In the genomic region with DNA sequence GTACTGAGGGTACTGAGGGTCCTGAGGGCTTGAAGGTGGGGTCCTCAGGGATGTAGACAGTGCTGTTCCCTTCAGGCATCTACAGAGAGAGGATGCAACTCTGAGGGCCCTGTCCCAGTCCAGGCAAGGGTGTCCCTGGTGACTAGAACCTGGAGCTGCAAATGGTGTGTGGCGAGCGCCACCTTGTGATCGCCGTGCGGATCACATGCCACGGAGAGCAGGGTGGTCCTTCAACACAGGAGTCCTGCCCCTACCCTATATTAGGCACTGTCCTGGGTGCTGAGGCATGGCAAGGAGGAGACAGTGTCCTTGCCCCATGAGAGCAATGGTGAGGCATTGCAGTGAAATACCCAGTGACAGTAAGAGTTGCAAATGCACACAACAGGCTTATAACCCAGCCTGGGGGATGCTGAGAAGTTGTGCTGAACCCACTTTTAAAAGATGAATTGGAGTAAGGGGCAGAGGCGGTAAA, we compare ENCODE assay signal across 9 cellular contexts. TPM values are rescaled to one million over a fixed set of nuclear protein-coding genes. Genes with fewer than 3 reads are reported as not detected.
DNase-seq lines count a peak whose midpoint lies in the region; ATAC-seq lines count a peak whose summit lies in the region.
"Had no signal": no experiment of that assay in that cellular context is flagged by ENCODE, and none has a peak within 500 bp of the region (broad histone marks: within the 10 kb centered on the region; RNA-seq: fewer than 3 reads in every experiment).

No MANE protein-coding gene starts in this region.

- DNase-seq in Daoy (ENCODE audit: low read depth) (peak; percentile 69), H7 (peak; percentile 92), NCI-H82 (lab: John Stamatoyannopoulos, UW) (peak; percentile 81), iPS DF 4.7 (ENCODE audit: extremely low read depth, low spot score) (peak; percentile 88)
- peak; percentile 71 for DNase-seq in activated naive CD8-positive, alpha-beta T cell treated with anti-CD3 and anti-CD28 coated beads, Interleukin-2, amount 10 ng/mL, durations not matched to agents 7 days and 5 days
- DNase-seq in stimulated activated CD4-positive, alpha-beta T cell treated with anti-CD3 and anti-CD28 coated beads, Interleukin-1b, Interleukin-23, amount 100 ng/mL, for 48 hours, result peak; percentile 60

- peaks cover 2% of the 10 kb centered on the region; the same call in 1 of the 2 replicates for H3K27me3 ChIP-seq in H7 (ENCODE audit: control insufficient read depth, insufficient read depth, low read length)

- no peak overlapping the region for H3K4me3 Mint-ChIP-seq in activated naive CD8-positive, alpha-beta T cell treated with anti-CD3 and anti-CD28 coated beads, Interleukin-2, amount 10 ng/mL, durations not matched to agents 7 days and 5 days

- no peaks in the 10 kb centered on the region for H3K9me3 Mint-ChIP-seq in activated naive CD8-positive, alpha-beta T cell treated with anti-CD3 and anti-CD28 coated beads, Interleukin-2, amount 10 ng/mL, durations not matched to agents 7 days and 5 days

- peak; percentile 58 for ATAC-seq in activated naive CD8-positive, alpha-beta T cell treated with anti-CD3 and anti-CD28 coated beads, Interleukin-2, amount 10 ng/mL, durations not matched to agents 7 days and 5 days (ENCODE audit: low read depth)
- ATAC-seq in HG03039 (IDR thresholded peaks at IDR 0.05; ENCODE audit: unreplicated experiment), result no peak
- no peak for ATAC-seq in HG02759 (IDR thresholded peaks at IDR 0.05; ENCODE audit: unreplicated experiment)

- peaks cover 38% of the 10 kb centered on the region for H3K27me3 Mint-ChIP-seq in activated naive CD8-positive, alpha-beta T cell treated with anti-CD3 and anti-CD28 coated beads, Interleukin-2, amount 10 ng/mL, durations not matched to agents 7 days and 5 days

- POLR2A ChIA-PET in activated naive CD8-positive, alpha-beta T cell treated with anti-CD3 and anti-CD28 coated beads, Interleukin-2, amount 10 ng/mL, durations not matched to agents 7 days and 5 days (lab: Charles Lee), result no interaction called here

- no peaks in the 10 kb centered on the region for H3K36me3 Mint-ChIP-seq in activated naive CD8-positive, alpha-beta T cell treated with anti-CD3 and anti-CD28 coated beads, Interleukin-2, amount 10 ng/mL, durations not matched to agents 7 days and 5 days

- H3K36me3 ChIP-seq in H7 (replicated peaks; ENCODE audit: control insufficient read depth, insufficient read depth, low read length), result no peaks in the 10 kb centered on the region

- no peak overlapping the region for H3K4me3 ChIP-seq in H7 (ENCODE audit: insufficient read depth, low read depth, low read length)

- no peak overlapping the region for H3K27ac Mint-ChIP-seq in activated naive CD8-positive, alpha-beta T cell treated with anti-CD3 and anti-CD28 coated beads, Interleukin-2, amount 10 ng/mL, durations not matched to agents 7 days and 5 days

- H3K4me1 Mint-ChIP-seq in activated naive CD8-positive, alpha-beta T cell treated with anti-CD3 and anti-CD28 coated beads, Interleukin-2, amount 10 ng/mL, durations not matched to agents 7 days and 5 days, result no peaks in the 10 kb centered on the region

RNA-seq across cellular contexts. Expression of gene RHCG, which starts 23.6 kb away (rescaled TPM):
- not detected in 2 replicates for total RNA-seq in Daoy (2014; rRNA removed; shearing (Covaris generic))
- total RNA-seq in H7 (2014; rRNA removed; shearing (Covaris generic)), result 0.67 TPM in 1 of 2 replicates, not detected in the other
- total RNA-seq in activated naive CD8-positive, alpha-beta T cell treated with anti-CD3 and anti-CD28 coated beads, Interleukin-2, amount 10 ng/mL, durations not matched to agents 7 days and 5 days, result not detected
- total RNA-seq: activated CD8-positive, alpha-beta memory T cell treated with anti-CD3 and anti-CD28 coated beads for 36 hours had no signal
